In genomic region chr19:2512523-2513431, GRCh38 we compare ENCODE assay signal across 1 cellular context.
TF ChIP-seq lines count a peak whose summit lies in the region.

No MANE protein-coding gene starts in this region.

TF ChIP-seq in H1, 55 proteins besides CTCF, POLR2A, EP300 and RAD21:
- TF ChIP-seq EZH2 (IDR thresholded peaks at IDR 0.05; ENCODE audit: low read depth, low read length, severe bottlenecking) (no peak), JUN (IDR thresholded peaks at IDR 0.05; ENCODE audit: low read depth, low read length) (no peak), FOSL1 (IDR thresholded peaks at IDR 0.05; ENCODE audit: insufficient read depth, low read depth, low read length) (no peak), EGR1 (IDR thresholded peaks at IDR 0.05; ENCODE audit: borderline replicate concordance, low read depth, low read length) (no peak), KDM1A (IDR thresholded peaks at IDR 0.05; ENCODE audit: borderline replicate concordance, low read length) (no peak), ATF2 (IDR thresholded peaks at IDR 0.05; ENCODE audit: low read length) (no peak), NRF1 (IDR thresholded peaks at IDR 0.05; ENCODE audit: low read depth, low read length) (no peak), SIN3A (conservative IDR thresholded peaks at IDR 0.05 in 1 of 2, IDR thresholded peaks at IDR 0.05 in 1 of 2; ENCODE audit: low read depth in 1 of 2, low read length in 2 of 2) (no peak), TBP (IDR thresholded peaks at IDR 0.05; ENCODE audit: low read depth, low read length) (no peak), RXRA (IDR thresholded peaks at IDR 0.05; ENCODE audit: insufficient read depth, low read depth, low read length) (no peak), SIX5 (IDR thresholded peaks at IDR 0.05; ENCODE audit: low read depth, low read length) (no peak), CREB1 (IDR thresholded peaks at IDR 0.05) (no peak), JUND (IDR thresholded peaks at IDR 0.05; ENCODE audit: low read length) (no peak)
